Comparison of ENCODE assay signal across 10 cellular contexts in the genomic region with DNA sequence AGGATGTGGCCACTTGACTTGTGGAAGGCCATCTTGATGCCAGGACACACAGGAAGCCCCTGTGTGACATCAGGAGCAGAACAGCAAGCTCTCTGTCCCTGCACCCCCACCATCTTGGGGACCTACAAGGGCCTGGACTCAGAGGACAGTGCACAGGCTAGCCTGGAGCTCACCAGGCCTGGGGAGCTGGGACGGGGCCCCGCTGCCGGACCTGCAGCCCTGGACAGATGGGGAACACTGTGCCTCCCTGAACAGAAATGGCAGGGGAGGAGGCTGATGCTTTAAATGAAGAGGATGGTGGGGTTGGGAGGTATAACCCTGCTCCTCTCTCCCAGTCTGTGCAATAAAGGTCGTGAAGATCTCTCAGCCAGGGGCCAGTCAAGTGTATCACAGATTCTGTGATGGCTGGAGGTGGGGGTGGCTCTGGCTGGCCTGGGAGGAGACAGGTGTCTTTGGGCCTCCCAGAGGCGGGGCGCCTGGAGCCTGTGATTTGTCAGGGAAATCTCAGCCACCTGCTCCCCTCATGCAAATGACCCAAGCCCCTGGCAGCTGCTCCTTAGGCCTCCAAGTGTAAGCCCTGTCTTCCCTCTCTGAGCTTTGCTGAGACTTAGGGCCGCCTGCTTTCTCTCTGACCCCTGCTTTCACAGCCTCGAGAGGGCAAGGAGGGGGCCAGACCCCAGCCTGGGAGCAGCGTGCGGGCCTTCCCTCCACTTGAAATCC. TPM values are rescaled to one million over a fixed set of nuclear protein-coding genes. Genes with fewer than 3 reads are reported as not detected.
DNase-seq lines count a peak whose midpoint lies in the region; ATAC-seq and TF ChIP-seq lines count a peak whose summit lies in the region.
"Had no signal": no experiment of that assay in that cellular context is flagged by ENCODE, and none has a peak within 500 bp of the region (broad histone marks: within the 10 kb centered on the region; RNA-seq: fewer than 3 reads in every experiment).

No MANE protein-coding gene starts in this region.

- H4K20me1 ChIP-seq in osteoblast (ENCODE audit: insufficient read depth, low read length): peaks cover 8% of the 10 kb centered on the region

- no peak overlapping the region for H3K27ac Mint-ChIP-seq in activated T-helper 17 cell treated with anti-CD3 and anti-CD28 coated beads, Interleukin-2, amount 50 U/mL, for 72 hours

- peak; percentile 80 for ATAC-seq in HG02763 (IDR thresholded peaks at IDR 0.05; ENCODE audit: unreplicated experiment)
- no peak for ATAC-seq in GM18861 (IDR thresholded peaks at IDR 0.05; ENCODE audit: unreplicated experiment)
- no peak for ATAC-seq in activated T-helper 17 cell treated with anti-CD3 and anti-CD28 coated beads, Interleukin-2, amount 50 U/mL, for 72 hours (replicated peaks)
- ATAC-seq: A549 had no signal

- no peak overlapping the region for H3K4me2 ChIP-seq in osteoblast (ENCODE audit: insufficient read depth, low read length)
- H3K4me2 ChIP-seq: A549 had no signal

- H3K36me3 ChIP-seq in osteoblast (ENCODE audit: insufficient read depth, low read length): peaks cover 72% of the 10 kb centered on the region

- H3K79me2 ChIP-seq in osteoblast (ENCODE audit: insufficient read depth, low read length): no peaks in the 10 kb centered on the region

- H3K9me3 Mint-ChIP-seq in activated T-helper 17 cell treated with anti-CD3 and anti-CD28 coated beads, Interleukin-2, amount 50 U/mL, for 72 hours: no peaks in the 10 kb centered on the region

- peaks cover 4% of the 10 kb centered on the region for H3K4me1 Mint-ChIP-seq in activated T-helper 17 cell treated with anti-CD3 and anti-CD28 coated beads, Interleukin-2, amount 50 U/mL, for 72 hours

- no peaks in the 10 kb centered on the region for H3K9me3 ChIP-seq in osteoblast (ENCODE audit: low read depth, low read length)
- H3K9me3 ChIP-seq: A549 had no signal

- H3K36me3 Mint-ChIP-seq in activated T-helper 17 cell treated with anti-CD3 and anti-CD28 coated beads, Interleukin-2, amount 50 U/mL, for 72 hours (ENCODE audit: low read depth): no peaks in the 10 kb centered on the region

- no peaks in the 10 kb centered on the region for H3K27me3 Mint-ChIP-seq in activated T-helper 17 cell treated with anti-CD3 and anti-CD28 coated beads, Interleukin-2, amount 50 U/mL, for 72 hours

- no peak overlapping the region for H3K4me3 Mint-ChIP-seq in activated T-helper 17 cell treated with anti-CD3 and anti-CD28 coated beads, Interleukin-2, amount 50 U/mL, for 72 hours

- no peak overlapping the region for H3K4me3 ChIP-seq in osteoblast (ENCODE audit: insufficient read depth, low read length)
- H3K4me3 ChIP-seq: A549 had no signal

- no peak overlapping the region for H3K27ac ChIP-seq in osteoblast (ENCODE audit: low read depth, low read length)
- H3K27ac ChIP-seq: A549 had no signal

- TF ChIP-seq CTCF in osteoblast (IDR thresholded peaks at IDR 0.05; ENCODE audit: extremely low read depth, low read depth, low read length): no peak

- peak; percentile 75 for DNase-seq in NCI-H2227 (lab: John Stamatoyannopoulos, UW; ENCODE audit: unreplicated experiment)
- no peak for DNase-seq in NCI-H2227 treated with DMSO at 0.1 percent for 48 hours (lab: John Stamatoyannopoulos, UW)
- DNase-seq in NCI-H510A (lab: John Stamatoyannopoulos, UW): peak; percentile 57
- peak; percentile 51 for DNase-seq in osteoblast (ENCODE audit: insufficient read length, low spot score, missing footprints)
- no peak for DNase-seq in SIG-M5 treated with dmso at 0.1 percent for 504 hours (lab: John Stamatoyannopoulos, UW; ENCODE audit: unreplicated experiment)
- DNase-seq: kidney glomerular epithelial cell had no signal

- H3K4me1 ChIP-seq in osteoblast (ENCODE audit: insufficient read depth, low read length): no peaks in the 10 kb centered on the region
- H3K4me1 ChIP-seq: A549 had no signal

- no peaks in the 10 kb centered on the region for H3K27me3 ChIP-seq in osteoblast (ENCODE audit: insufficient read depth, low read length)

- no peak overlapping the region for H2AFZ ChIP-seq in osteoblast (ENCODE audit: low read length)

RNA-seq across cellular contexts. Expression of a gene that starts 1.1 kb away (rescaled TPM):
- 1.4 and 2.7 TPM in 2 replicates for total RNA-seq in osteoblast
- total RNA-seq in activated T-helper 17 cell treated with anti-CD3 and anti-CD28 coated beads, Interleukin-2, amount 50 U/mL, for 72 hours: under 1 TPM in 1 of 2 donors, not detected in 1; 0.66 TPM

RNA-seq across cellular contexts. Expression of a gene that starts 11.4 kb away (rescaled TPM):
- total RNA-seq in osteoblast: 108 and 130 TPM in 2 replicates
- total RNA-seq in activated T-helper 17 cell treated with anti-CD3 and anti-CD28 coated beads, Interleukin-2, amount 50 U/mL, for 72 hours: 1 to 10 TPM in 1 of 2 donors, not detected in 1; 1.1 TPM

RNA-seq across cellular contexts. Expression of a gene that starts 11.4 kb away (rescaled TPM):
- total RNA-seq in osteoblast: 4.0 and 5.0 TPM in 2 replicates
- 100 to 1,000 TPM in 1 of 2 donors, 10 to 100 TPM in 1; 86.9 to 104 TPM for total RNA-seq in activated T-helper 17 cell treated with anti-CD3 and anti-CD28 coated beads, Interleukin-2, amount 50 U/mL, for 72 hours

RNA-seq across cellular contexts. Expression of a gene that starts 12.3 kb away (rescaled TPM):
- 65.7 and 77.1 TPM in 2 replicates for total RNA-seq in osteoblast
- total RNA-seq in activated T-helper 17 cell treated with anti-CD3 and anti-CD28 coated beads, Interleukin-2, amount 50 U/mL, for 72 hours: 100 to 1,000 TPM in 1 of 2 donors, 10 to 100 TPM in 1; 83.4 to 149 TPM

RNA-seq across cellular contexts. Expression of a gene that starts 18.0 kb away (rescaled TPM):
- 1.4 and 5.0 TPM in 2 replicates for total RNA-seq in osteoblast
- under 1 TPM; 0.15 to 0.37 TPM for total RNA-seq in activated T-helper 17 cell treated with anti-CD3 and anti-CD28 coated beads, Interleukin-2, amount 50 U/mL, for 72 hours

Comparison
In these comparisons a context has a peak if more than half of its experiments do, and no peak if none do; other contexts are left out.
1. DNase-seq: peak in NCI-H2227 (single experiment), NCI-H510A (single experiment) and osteoblast (single experiment); none in NCI-H2227 treated with DMSO at 0.1 percent for 48 hours (single experiment) and SIG-M5 treated with dmso at 0.1 percent for 504 hours (single experiment).
2. RNA of a gene that starts 11.4 kb away (total RNA-seq): 108 to 130 TPM in osteoblast; 1.1 TPM in activated T-helper 17 cell treated with anti-CD3 and anti-CD28 coated beads, Interleukin-2, amount 50 U/mL, for 72 hours; every median in the first group is over 10 times any median in the second.
3. RNA of a gene that starts 11.4 kb away (total RNA-seq): 86.9 to 104 TPM in activated T-helper 17 cell treated with anti-CD3 and anti-CD28 coated beads, Interleukin-2, amount 50 U/mL, for 72 hours; 4.0 to 5.0 TPM in osteoblast; every median in the first group is over 10 times any median in the second.